ENCODE assay signal across 8 cellular contexts in the genomic region with DNA sequence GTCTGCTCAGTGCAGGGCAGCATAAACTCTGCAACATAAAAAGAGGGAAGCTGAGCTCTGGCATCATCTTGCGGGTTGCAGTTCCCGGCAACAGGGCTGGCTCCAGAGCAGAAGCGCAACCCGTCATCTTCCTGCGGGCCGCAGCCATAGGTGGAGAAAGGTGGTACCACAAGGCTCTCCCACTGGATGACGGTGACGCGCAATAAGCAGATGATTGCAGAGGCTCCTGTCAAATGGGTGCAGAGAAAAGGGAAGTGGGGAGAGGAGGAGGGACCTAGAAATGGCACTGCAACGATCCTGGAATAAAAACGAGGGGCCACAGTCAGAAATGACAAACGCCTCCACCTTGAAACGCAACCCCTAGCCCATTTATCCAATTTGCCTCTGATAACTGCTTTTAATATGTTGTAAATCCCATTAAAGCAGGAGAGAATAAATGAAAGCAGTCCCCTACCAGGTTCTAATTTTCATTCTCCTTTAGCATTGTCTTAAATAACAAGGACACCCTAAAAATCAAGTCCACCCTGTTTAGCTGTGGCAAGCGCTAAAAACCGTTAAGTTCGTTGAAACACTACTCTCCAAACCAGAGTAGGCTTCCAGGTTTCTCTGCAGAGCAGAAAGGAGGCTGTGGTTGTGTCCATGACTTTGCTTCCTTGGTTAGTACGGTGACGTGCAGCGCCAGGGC. TPM values are rescaled to one million over a fixed set of nuclear protein-coding genes. Genes with fewer than 3 reads are reported as not detected.
DNase-seq lines count a peak whose midpoint lies in the region; ATAC-seq, FAIRE-seq and TF ChIP-seq lines count a peak whose summit lies in the region.

No MANE protein-coding gene starts in this region.

- peak overlapping the region; percentile 85 for H3K4me2 ChIP-seq in fibroblast of lung (ENCODE audit: extremely low read depth, insufficient read depth, low read length)

- H3K27me3 Mint-ChIP-seq in activated B cell treated with CpG ODN at 0.5 μM for 24 hours: no peaks in the 10 kb centered on the region

- H3K9ac ChIP-seq in fibroblast of lung (ENCODE audit: insufficient read depth, low read length): no peak overlapping the region

- peaks cover 15% of the 10 kb centered on the region for H3K4me1 ChIP-seq in fibroblast of lung (ENCODE audit: control insufficient read depth, extremely low read depth, insufficient read depth, low read length)

- intact Hi-C loops in activated B cell treated with CpG ODN at 0.5 μM for 24 hours (cut with micrococcal nuclease): loop anchor here (1.0 to 10.0 kb wide), 8 partner anchors 31 to 309 kb away; partner anchors contain the start of genes FKBP11, LMBR1L, RHEBL1 and TUBA1A

- no peaks in the 10 kb centered on the region for H3K79me2 ChIP-seq in fibroblast of lung (ENCODE audit: control insufficient read depth, insufficient read depth, low read length)

- no peaks in the 10 kb centered on the region for H3K9me3 Mint-ChIP-seq in activated B cell treated with CpG ODN at 0.5 μM for 24 hours

- peak; percentile 54 for FAIRE-seq in GM12891 (lab: Jason Lieb, UNC)

- peak overlapping the region; percentile 93 for H3K4me3 Mint-ChIP-seq in activated B cell treated with CpG ODN at 0.5 μM for 24 hours

- CTCF ChIA-PET in activated B cell treated with CpG ODN at 0.5 μM for 24 hours (lab: Charles Lee): interaction anchor here (0.9 to 3.5 kb wide), 6 partner anchors 13 to 146 kb away, joined by 3 to 43 read pairs (median 12); partner anchors contain the start of gene TUBA1B

- no peaks in the 10 kb centered on the region for H3K9me3 ChIP-seq in fibroblast of lung (ENCODE audit: control insufficient read depth, insufficient read depth, low read depth, low read length)

- H3K27me3 ChIP-seq in fibroblast of lung (ENCODE audit: control insufficient read depth, insufficient read depth, low read length): no peaks in the 10 kb centered on the region

- H3K4me1 Mint-ChIP-seq in activated B cell treated with CpG ODN at 0.5 μM for 24 hours: peaks cover 15% of the 10 kb centered on the region

- DNase-seq in GM12891 (ENCODE audit: insufficient read length, low spot score): no peak
- DNase-seq in NCI-H187 (lab: John Stamatoyannopoulos, UW): peak; percentile 72 to 80
- DNase-seq in activated B cell treated with CpG ODN at 0.5 μM for 24 hours: peak; percentile 41
- peak in 1 of 2 donors; percentile 94 for DNase-seq in fibroblast of lung (ENCODE audit: low read depth in 2 of 2)
- peak; percentile 82 for DNase-seq in occipital lobe (lab: John Stamatoyannopoulos, UW)
- no peak for DNase-seq in AG08395 (ENCODE audit: low spot score)
- no peak for DNase-seq in NCI-H146 (lab: John Stamatoyannopoulos, UW)

- peak overlapping the region; percentile 84 for H3K27ac ChIP-seq in fibroblast of lung (ENCODE audit: insufficient read depth, low read length)

- TF ChIP-seq CTCF in activated B cell treated with CpG ODN at 0.5 μM for 24 hours (IDR thresholded peaks at IDR 0.05): no peak
- TF ChIP-seq CTCF in fibroblast of lung (conservative IDR thresholded peaks at IDR 0.05 in 1 of 2, IDR thresholded peaks at IDR 0.05 in 1 of 2; ENCODE audit: low read depth in 1 of 2, low read length in 2 of 2): no peak

- peak; percentile 35 for TF ChIP-seq POLR2A in GM12891 (IDR thresholded peaks at IDR 0.05; ENCODE audit: low read depth, low read length)

- POLR2A ChIA-PET in activated B cell treated with CpG ODN at 0.5 μM for 24 hours (lab: Charles Lee): interaction anchor here (0.6 to 3.6 kb wide), 8 partner anchors 33 to 1984 kb away, joined by 3 to 78 read pairs (median 4); partner anchors contain the start of genes KMT2D, POU6F1, RHEBL1 and TUBA1A

- H3K36me3 Mint-ChIP-seq in activated B cell treated with CpG ODN at 0.5 μM for 24 hours (ENCODE audit: low read depth): peaks cover 3% of the 10 kb centered on the region

- no peaks in the 10 kb centered on the region for H4K20me1 ChIP-seq in fibroblast of lung (ENCODE audit: control insufficient read depth, extremely low read depth, insufficient read depth, low read length)

- H3K27ac Mint-ChIP-seq in activated B cell treated with CpG ODN at 0.5 μM for 24 hours: peak overlapping the region; percentile 89

- peak overlapping the region in 1 of 4 experiments; percentile 58 for H3K4me3 ChIP-seq in fibroblast of lung (replicated peaks in 1 of 4; ENCODE audit: control extremely low read depth in 1 of 4, insufficient read depth in 1 of 4, low read depth in 3 of 4, low read length in 4 of 4)

- ATAC-seq in activated B cell treated with CpG ODN at 0.5 μM for 24 hours (ENCODE audit: low read depth): peak; percentile 29
- ATAC-seq in GM19035 (IDR thresholded peaks at IDR 0.05; ENCODE audit: unreplicated experiment): no peak

- peak overlapping the region; percentile 93 for H2AFZ ChIP-seq in fibroblast of lung (ENCODE audit: low read length)

- H3K36me3 ChIP-seq in fibroblast of lung (ENCODE audit: control insufficient read depth, insufficient read depth, low read length): no peaks in the 10 kb centered on the region

TF ChIP-seq in GM12891, 5 proteins besides CTCF, POLR2A, EP300 and RAD21:
- TF ChIP-seq POLR2AphosphoS5 (IDR thresholded peaks at IDR 0.05; ENCODE audit: low read depth, low read length) (peak; percentile 29; the same call in 1 of the 2 replicates), POU2F2 (IDR thresholded peaks at IDR 0.05; ENCODE audit: low read depth, low read length) (no peak), TAF1 (IDR thresholded peaks at IDR 0.05; ENCODE audit: low read depth, low read length) (peak; percentile 14; the same call in 1 of the 2 replicates), PAX5 (IDR thresholded peaks at IDR 0.05; ENCODE audit: insufficient read depth, low read length, severe bottlenecking) (no peak), SPI1 (IDR thresholded peaks at IDR 0.05; ENCODE audit: low read depth, low read length) (peak; percentile 91)
TF ChIP-seq in GM12891: peak in this region for 3.

RNA-seq across cellular contexts. Expression of gene TUBA1C, which starts 30.9 kb away (rescaled TPM):
- 238 TPM for polyA plus RNA-seq in GM12891 (2012; ENCODE audit: low read depth, missing spikeins)
- total RNA-seq in activated B cell treated with CpG ODN at 0.5 μM for 24 hours (141 and 142 TPM in 2 replicates), fibroblast of lung (121 and 164 TPM in 2 replicates), occipital lobe (33.5 TPM)
- polyA plus RNA-seq in fibroblast of lung: 1,111 and 2,663 TPM in 2 replicates
- 412 and 839 TPM in 2 replicates for polyA plus RNA-seq in fibroblast of lung (2012)
- 1,833 and 3,318 TPM in 2 replicates for polyA minus RNA-seq in fibroblast of lung (ENCODE audit: low replicate concordance)

RNA-seq across cellular contexts. Expression of gene TUBA1A, which starts 45.1 kb away (rescaled TPM):
- polyA plus RNA-seq in GM12891 (2012; ENCODE audit: low read depth, missing spikeins): 82.9 TPM
- 114 and 115 TPM in 2 replicates for total RNA-seq in activated B cell treated with CpG ODN at 0.5 μM for 24 hours
- total RNA-seq in fibroblast of lung: 772 and 888 TPM in 2 replicates
- polyA plus RNA-seq in fibroblast of lung: 2,642 and 3,496 TPM in 2 replicates
- 1,551 and 1,948 TPM in 2 replicates for polyA plus RNA-seq in fibroblast of lung (2012)
- 4,230 and 5,465 TPM in 2 replicates for polyA minus RNA-seq in fibroblast of lung (ENCODE audit: low replicate concordance)
- 9,948 TPM for total RNA-seq in occipital lobe

Comparison
In these comparisons a context has a peak if more than half of its experiments do, and no peak if none do; other contexts are left out.
1. DNase-seq: peak in NCI-H187 (2 of 2), activated B cell treated with CpG ODN at 0.5 μM for 24 hours (single experiment) and occipital lobe (single experiment); none in GM12891 (single experiment), AG08395 (single experiment) and NCI-H146 (single experiment).
2. RNA of gene TUBA1A, which starts 45.1 kb away (total RNA-seq): 9,948 TPM in occipital lobe (single experiment); 772 to 888 TPM in fibroblast of lung and 114 to 115 TPM in activated B cell treated with CpG ODN at 0.5 μM for 24 hours; every median in the first group is over 10 times any median in the second.